Comparison of ENCODE assay signal across 1 cellular context in genomic region chr20:8874437-8874836, GRCh38.
TF ChIP-seq lines count a peak whose summit lies in the region.

No MANE protein-coding gene starts in this region.

TF ChIP-seq in HepG2, 621 proteins besides CTCF, POLR2A, EP300 and RAD21 (continued from another document):
- TF ChIP-seq, protein P1, sequence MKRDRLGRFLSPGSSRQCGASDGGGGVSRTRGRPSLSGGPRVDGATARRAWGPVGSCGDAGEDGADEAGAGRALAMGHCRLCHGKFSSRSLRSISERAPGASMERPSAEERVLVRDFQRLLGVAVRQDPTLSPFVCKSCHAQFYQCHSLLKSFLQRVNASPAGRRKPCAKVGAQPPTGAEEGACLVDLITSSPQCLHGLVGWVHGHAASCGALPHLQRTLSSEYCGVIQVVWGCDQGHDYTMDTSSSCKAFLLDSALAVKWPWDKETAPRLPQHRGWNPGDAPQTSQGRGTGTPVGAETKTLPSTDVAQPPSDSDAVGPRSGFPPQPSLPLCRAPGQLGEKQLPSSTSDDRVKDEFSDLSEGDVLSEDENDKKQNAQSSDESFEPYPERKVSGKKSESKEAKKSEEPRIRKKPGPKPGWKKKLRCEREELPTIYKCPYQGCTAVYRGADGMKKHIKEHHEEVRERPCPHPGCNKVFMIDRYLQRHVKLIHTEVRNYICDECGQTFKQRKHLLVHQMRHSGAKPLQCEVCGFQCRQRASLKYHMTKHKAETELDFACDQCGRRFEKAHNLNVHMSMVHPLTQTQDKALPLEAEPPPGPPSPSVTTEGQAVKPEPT (CRISPR knock-in tag; IDR thresholded peaks at IDR 0.05; ENCODE audit: low read depth) = no peak
- no peak for TF ChIP-seq ZBTB37 (CRISPR knock-in tag; IDR thresholded peaks at IDR 0.05)
- TF ChIP-seq ZNF549 (CRISPR knock-in tag; IDR thresholded peaks at IDR 0.05) = no peak
- peak; percentile 99 for TF ChIP-seq NFE2L2 (IDR thresholded peaks at IDR 0.05; ENCODE audit: low read length)
- TF ChIP-seq, protein P2, sequence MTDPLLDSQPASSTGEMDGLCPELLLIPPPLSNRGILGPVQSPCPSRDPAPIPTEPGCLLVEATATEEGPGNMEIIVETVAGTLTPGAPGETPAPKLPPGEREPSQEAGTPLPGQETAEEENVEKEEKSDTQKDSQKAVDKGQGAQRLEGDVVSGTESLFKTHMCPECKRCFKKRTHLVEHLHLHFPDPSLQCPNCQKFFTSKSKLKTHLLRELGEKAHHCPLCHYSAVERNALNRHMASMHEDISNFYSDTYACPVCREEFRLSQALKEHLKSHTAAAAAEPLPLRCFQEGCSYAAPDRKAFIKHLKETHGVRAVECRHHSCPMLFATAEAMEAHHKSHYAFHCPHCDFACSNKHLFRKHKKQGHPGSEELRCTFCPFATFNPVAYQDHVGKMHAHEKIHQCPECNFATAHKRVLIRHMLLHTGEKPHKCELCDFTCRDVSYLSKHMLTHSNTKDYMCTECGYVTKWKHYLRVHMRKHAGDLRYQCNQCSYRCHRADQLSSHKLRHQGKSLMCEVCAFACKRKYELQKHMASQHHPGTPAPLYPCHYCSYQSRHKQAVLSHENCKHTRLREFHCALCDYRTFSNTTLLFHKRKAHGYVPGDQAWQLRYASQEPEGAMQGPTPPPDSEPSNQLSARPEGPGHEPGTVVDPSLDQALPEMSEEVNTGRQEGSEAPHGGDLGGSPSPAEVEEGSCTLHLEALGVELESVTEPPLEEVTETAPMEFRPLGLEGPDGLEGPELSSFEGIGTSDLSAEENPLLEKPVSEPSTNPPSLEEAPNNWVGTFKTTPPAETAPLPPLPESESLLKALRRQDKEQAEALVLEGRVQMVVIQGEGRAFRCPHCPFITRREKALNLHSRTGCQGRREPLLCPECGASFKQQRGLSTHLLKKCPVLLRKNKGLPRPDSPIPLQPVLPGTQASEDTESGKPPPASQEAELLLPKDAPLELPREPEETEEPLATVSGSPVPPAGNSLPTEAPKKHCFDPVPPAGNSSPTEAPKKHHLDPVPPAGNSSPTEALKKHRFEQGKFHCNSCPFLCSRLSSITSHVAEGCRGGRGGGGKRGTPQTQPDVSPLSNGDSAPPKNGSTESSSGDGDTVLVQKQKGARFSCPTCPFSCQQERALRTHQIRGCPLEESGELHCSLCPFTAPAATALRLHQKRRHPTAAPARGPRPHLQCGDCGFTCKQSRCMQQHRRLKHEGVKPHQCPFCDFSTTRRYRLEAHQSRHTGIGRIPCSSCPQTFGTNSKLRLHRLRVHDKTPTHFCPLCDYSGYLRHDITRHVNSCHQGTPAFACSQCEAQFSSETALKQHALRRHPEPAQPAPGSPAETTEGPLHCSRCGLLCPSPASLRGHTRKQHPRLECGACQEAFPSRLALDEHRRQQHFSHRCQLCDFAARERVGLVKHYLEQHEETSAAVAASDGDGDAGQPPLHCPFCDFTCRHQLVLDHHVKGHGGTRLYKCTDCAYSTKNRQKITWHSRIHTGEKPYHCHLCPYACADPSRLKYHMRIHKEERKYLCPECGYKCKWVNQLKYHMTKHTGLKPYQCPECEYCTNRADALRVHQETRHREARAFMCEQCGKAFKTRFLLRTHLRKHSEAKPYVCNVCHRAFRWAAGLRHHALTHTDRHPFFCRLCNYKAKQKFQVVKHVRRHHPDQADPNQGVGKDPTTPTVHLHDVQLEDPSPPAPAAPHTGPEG (CRISPR knock-in tag; IDR thresholded peaks at IDR 0.05) = no peak
- TF ChIP-seq MAFK (conservative IDR thresholded peaks at IDR 0.05 in 1 of 2, IDR thresholded peaks at IDR 0.05 in 1 of 2; ENCODE audit: low read length in 2 of 2) = peak; percentile 99 to 100
- TF ChIP-seq ZNF296 (CRISPR knock-in tag; conservative IDR thresholded peaks at IDR 0.05) = no peak
- TF ChIP-seq ISX (CRISPR knock-in tag; conservative IDR thresholded peaks at IDR 0.05) = no peak
- TF ChIP-seq ZNF709 (CRISPR knock-in tag; IDR thresholded peaks at IDR 0.05) = no peak
- no peak for TF ChIP-seq GTF2F1 (IDR thresholded peaks at IDR 0.05; ENCODE audit: low read length)
- TF ChIP-seq MAFG (CRISPR knock-in tag; IDR thresholded peaks at IDR 0.05) = peak; percentile 16; the same call in 1 of the 2 replicates
- peak; percentile 99 for TF ChIP-seq MAFF (IDR thresholded peaks at IDR 0.05; ENCODE audit: low read depth, low read length)
